ENCODE assay signal across 15 cellular contexts in genomic region chrX:71581210-71581609, GRCh38. TPM values are rescaled to one million over a fixed set of nuclear protein-coding genes. Genes with fewer than 3 reads are reported as not detected.
DNase-seq lines count a peak whose midpoint lies in the region; ATAC-seq and TF ChIP-seq lines count a peak whose summit lies in the region.
"Had no signal": no experiment of that assay in that cellular context is flagged by ENCODE, and none has a peak within 500 bp of the region (broad histone marks: within the 10 kb centered on the region; RNA-seq: fewer than 3 reads in every experiment).

No MANE protein-coding gene starts in this region.

- no peaks in the 10 kb centered on the region for H3K27me3 Mint-ChIP-seq in activated T-cell treated with anti-CD3 and anti-CD28 coated beads, Interleukin-2, amount 50 U/mL, for 72 hours (ENCODE audit: low read depth)
- no peaks in the 10 kb centered on the region for H3K27me3 Mint-ChIP-seq in CD8-positive, alpha-beta T cell (ENCODE audit: low read depth)
- H3K27me3 Mint-ChIP-seq in activated naive CD8-positive, alpha-beta T cell treated with anti-CD3 and anti-CD28 coated beads for 36 hours, result peaks cover 3% of the 10 kb centered on the region

- peaks cover 8 to 12% of the 10 kb centered on the region in 2 donors for H3K36me3 Mint-ChIP-seq in activated T-cell treated with anti-CD3 and anti-CD28 coated beads, Interleukin-2, amount 50 U/mL, for 72 hours (ENCODE audit: insufficient read depth in 2 of 2)
- peaks cover 25% of the 10 kb centered on the region for H3K36me3 Mint-ChIP-seq in CD8-positive, alpha-beta T cell
- H3K36me3 Mint-ChIP-seq in activated naive CD8-positive, alpha-beta T cell treated with anti-CD3 and anti-CD28 coated beads for 36 hours, result peaks cover 32% of the 10 kb centered on the region

- no peak overlapping the region for H3K27ac ChIP-seq in CD8-positive, alpha-beta T cell (ENCODE audit: low read depth, low read length)

- peaks cover 12% of the 10 kb centered on the region for H3K4me1 Mint-ChIP-seq in activated T-cell treated with anti-CD3 and anti-CD28 coated beads, Interleukin-2, amount 50 U/mL, for 72 hours (ENCODE audit: low read depth)
- H3K4me1 Mint-ChIP-seq in CD8-positive, alpha-beta T cell (ENCODE audit: low read depth), result peaks cover 11% of the 10 kb centered on the region
- H3K4me1 Mint-ChIP-seq in activated naive CD8-positive, alpha-beta T cell treated with anti-CD3 and anti-CD28 coated beads for 36 hours, result peaks cover 10% of the 10 kb centered on the region

- peak overlapping the region; percentile 76 for H3K27ac Mint-ChIP-seq in activated T-cell treated with anti-CD3 and anti-CD28 coated beads, Interleukin-2, amount 50 U/mL, for 72 hours
- peak overlapping the region; percentile 32 for H3K27ac Mint-ChIP-seq in CD8-positive, alpha-beta T cell
- peak overlapping the region; percentile 65 for H3K27ac Mint-ChIP-seq in activated naive CD8-positive, alpha-beta T cell treated with anti-CD3 and anti-CD28 coated beads for 36 hours

- CTCF ChIA-PET in CD8-positive, alpha-beta T cell (lab: Charles Lee), result interaction anchor here (1.5 kb wide), 1 partner anchor 70 kb away, joined by 4 read pairs; no protein-coding TSS in a partner anchor

- H3K4me1 ChIP-seq in CD8-positive, alpha-beta T cell (ENCODE audit: insufficient read depth, low read length), result peaks cover 4% of the 10 kb centered on the region

- no peak for ATAC-seq in activated T-cell treated with anti-CD3 and anti-CD28 coated beads, Interleukin-2, amount 50 U/mL, for 72 hours (replicated peaks in 1 of 2)
- no peak for ATAC-seq in CD8-positive, alpha-beta T cell

- H3K27me3 ChIP-seq in CD8-positive, alpha-beta T cell (ENCODE audit: insufficient read depth, low read length), result no peaks in the 10 kb centered on the region
- H3K27me3 ChIP-seq: MG63 had no signal

- H3K36me3 ChIP-seq in CD8-positive, alpha-beta T cell (ENCODE audit: insufficient read depth, low read length), result peaks cover 5% of the 10 kb centered on the region

- no peak for DNase-seq in activated T-cell treated with anti-CD3 and anti-CD28 coated beads, Interleukin-2, amount 50 U/mL, for 72 hours
- no peak for DNase-seq in activated T-cell treated with anti-CD3 and anti-CD28 coated beads, Interleukin-2, amount 50 U/mL, for 48 hours
- DNase-seq in CD8-positive, alpha-beta T cell, result no peak
- no peak for DNase-seq in activated naive CD8-positive, alpha-beta T cell treated with anti-CD3 and anti-CD28 coated beads for 36 hours
- DNase-seq in myocyte (ENCODE audit: low read depth) (peak; percentile 8), NAMALWA (ENCODE audit: low spot score) (no peak)
- no peak for DNase-seq in activated CD4-positive, CD25-positive, alpha-beta regulatory T cell treated with anti-CD3 and anti-CD28 coated beads, Interleukin-2, amount 50 U/mL, for 72 hours
- DNase-seq: C1 segment of cervical spinal cord, DND-41, H9, MG63, NCI-H1105, NCI-H1694, NCI-H510A treated with DMSO at 0.1 percent for 48 hours had no signal

- POLR2A ChIA-PET in CD8-positive, alpha-beta T cell (lab: Charles Lee), result no interaction called here

- intact Hi-C loops in CD8-positive, alpha-beta T cell (cut with DNase I, micrococcal nuclease), result no loop called here

- TF ChIP-seq CTCF in CD8-positive, alpha-beta T cell (IDR thresholded peaks at IDR 0.05), result no peak

- H3K9me3 Mint-ChIP-seq in activated T-cell treated with anti-CD3 and anti-CD28 coated beads, Interleukin-2, amount 50 U/mL, for 72 hours, result no peaks in the 10 kb centered on the region
- no peaks in the 10 kb centered on the region for H3K9me3 Mint-ChIP-seq in CD8-positive, alpha-beta T cell
- H3K9me3 Mint-ChIP-seq in activated naive CD8-positive, alpha-beta T cell treated with anti-CD3 and anti-CD28 coated beads for 36 hours, result no peaks in the 10 kb centered on the region

- H3K4me3 Mint-ChIP-seq in activated T-cell treated with anti-CD3 and anti-CD28 coated beads, Interleukin-2, amount 50 U/mL, for 72 hours, result no peak overlapping the region
- no peak overlapping the region for H3K4me3 Mint-ChIP-seq in CD8-positive, alpha-beta T cell
- H3K4me3 Mint-ChIP-seq in activated naive CD8-positive, alpha-beta T cell treated with anti-CD3 and anti-CD28 coated beads for 36 hours, result no peak overlapping the region
- H3K4me3 Mint-ChIP-seq: H9 had no signal

- no peaks in the 10 kb centered on the region for H3K9me3 ChIP-seq in CD8-positive, alpha-beta T cell (ENCODE audit: low read length)
- H3K9me3 ChIP-seq: MG63 had no signal

- no peak overlapping the region for H3K4me3 ChIP-seq in CD8-positive, alpha-beta T cell (ENCODE audit: low read depth, low read length)
- H3K4me3 ChIP-seq: MG63 had no signal

RNA-seq across cellular contexts. Expression of gene GCNA, which starts 3.0 kb away (rescaled TPM):
- total RNA-seq in activated T-cell treated with anti-CD3 and anti-CD28 coated beads, Interleukin-2, amount 50 U/mL, for 72 hours, result 1 to 10 TPM; 6.9 to 8.4 TPM
- total RNA-seq in CD8-positive, alpha-beta T cell, result 1 to 10 TPM; 2.5 to 3.9 TPM
- total RNA-seq in activated naive CD8-positive, alpha-beta T cell treated with anti-CD3 and anti-CD28 coated beads for 36 hours, result 1 to 10 TPM; 1.6 to 3.1 TPM
- total RNA-seq in myocyte, result 1.5 and 3.1 TPM in 2 replicates
- polyA plus RNA-seq in myocyte (2012), result 2.2 TPM

RNA-seq across cellular contexts. Expression of gene CXCR3, which starts 37.1 kb away (rescaled TPM):
- total RNA-seq in activated T-cell treated with anti-CD3 and anti-CD28 coated beads, Interleukin-2, amount 50 U/mL, for 72 hours, result 10 to 100 TPM in 1 of 2 donors, 1 to 10 TPM in 1; 8.8 to 14.6 TPM
- 10 to 100 TPM; 86.1 to 95.8 TPM for total RNA-seq in CD8-positive, alpha-beta T cell
- 10 to 100 TPM; 58.5 to 58.6 TPM for total RNA-seq in activated naive CD8-positive, alpha-beta T cell treated with anti-CD3 and anti-CD28 coated beads for 36 hours
- total RNA-seq in myocyte, result not detected in 2 replicates
- polyA plus RNA-seq in myocyte (2012), result 0.10 TPM
- total RNA-seq: A673, H9 had no signal

RNA-seq across cellular contexts. Expression of gene OGT, which starts 48.3 kb away (rescaled TPM):
- 100 to 1,000 TPM; 702 to 788 TPM for total RNA-seq in activated T-cell treated with anti-CD3 and anti-CD28 coated beads, Interleukin-2, amount 50 U/mL, for 72 hours
- total RNA-seq in CD8-positive, alpha-beta T cell, result 100 to 1,000 TPM; 295 to 297 TPM
- total RNA-seq in activated naive CD8-positive, alpha-beta T cell treated with anti-CD3 and anti-CD28 coated beads for 36 hours, result 100 to 1,000 TPM; 233 to 244 TPM
- total RNA-seq in myocyte, result 105 and 154 TPM in 2 replicates
- 88.1 TPM for polyA plus RNA-seq in myocyte (2012)
